ENCODE assay signal across 14 cellular contexts in genomic region chr14:25121342-25122129, GRCh38.
DNase-seq lines count a peak whose midpoint lies in the region; ATAC-seq and TF ChIP-seq lines count a peak whose summit lies in the region.
"Had no signal": no experiment of that assay in that cellular context is flagged by ENCODE, and none has a peak within 500 bp of the region (broad histone marks: within the 10 kb centered on the region; RNA-seq: fewer than 3 reads in every experiment).

No MANE protein-coding gene starts in this region.

- H3K4me1 ChIP-seq in mesendoderm (ENCODE audit: control insufficient read depth, low read depth, low read length) = no peaks in the 10 kb centered on the region
- H3K4me1 ChIP-seq: psoas muscle, uterus had no signal

- no peak overlapping the region for H3K18ac ChIP-seq in mesendoderm (ENCODE audit: low read length)

- H3K4me2 ChIP-seq in mesendoderm (ENCODE audit: low read length) = no peak overlapping the region

- H3K27me3 ChIP-seq in mesendoderm (ENCODE audit: insufficient read depth, low read length, poor library complexity) = no peaks in the 10 kb centered on the region
- H3K27me3 ChIP-seq: uterus had no signal

- no peak overlapping the region for H3K4ac ChIP-seq in mesendoderm (ENCODE audit: low read depth, low read length)

- H2BK15ac ChIP-seq in mesendoderm (replicated peaks; ENCODE audit: low read depth) = no peak overlapping the region

- no peak overlapping the region for H4K8ac ChIP-seq in mesendoderm (ENCODE audit: low read depth, low read length)

- no peak for TF ChIP-seq CTCF in epithelial cell of esophagus (IDR thresholded peaks at IDR 0.05; ENCODE audit: insufficient read depth, low read depth, low read length, missing control alignments)

- H3K36me3 ChIP-seq in mesendoderm (ENCODE audit: control insufficient read depth, insufficient read depth, low read length) = no peaks in the 10 kb centered on the region
- H3K36me3 ChIP-seq: uterus had no signal

- H3K4me3 ChIP-seq in epithelial cell of esophagus (ENCODE audit: low read length) (no peak overlapping the region), mesendoderm (ENCODE audit: low read length) (no peak overlapping the region)
- H3K4me3 ChIP-seq: psoas muscle, uterus had no signal

- no peak overlapping the region for H3K23ac ChIP-seq in mesendoderm (ENCODE audit: low read length)

- no peak overlapping the region for H2BK5ac ChIP-seq in mesendoderm (ENCODE audit: low read length)

- WGBS in mesendoderm (ENCODE audit: extremely low coverage, insufficient coverage, low lambda C conversion rate) = no CpG with 5 or more reads among the region's 3 CpGs

- no peaks in the 10 kb centered on the region for H3K79me1 ChIP-seq in mesendoderm (ENCODE audit: low read length)

- H3K56ac ChIP-seq in mesendoderm (ENCODE audit: low read length) = no peak overlapping the region

- no peak for ATAC-seq in GM18858 (IDR thresholded peaks at IDR 0.05; ENCODE audit: unreplicated experiment)
- ATAC-seq: CD8-positive, alpha-beta T cell had no signal

- in situ Hi-C loops in Caki2 (cut with HindIII; ENCODE audit: low pct_unique_long_range_greater_than_20kb, low sequenced_read_pairs) = no loop called here

- peak; percentile 37 for DNase-seq in Caki2 (ENCODE audit: low read depth)
- peak; percentile 70 for DNase-seq in NCI-H82 (lab: John Stamatoyannopoulos, UW)
- peak; percentile 2 for DNase-seq in epithelial cell of esophagus (ENCODE audit: low read depth)
- peak; percentile 38 for DNase-seq in mesendoderm
- no peak for DNase-seq in cortex of kidney (lab: John Stamatoyannopoulos, UW)
- DNase-seq in middle frontal gyrus (ENCODE audit: extremely low spot score, low spot score) = no peak
- no peak for DNase-seq in activated CD4-positive, alpha-beta T cell treated with anti-CD3 and anti-CD28 coated beads, Interleukin-2, amount 50 U/mL, for 1 hour
- DNase-seq: activated CD4-positive, alpha-beta memory T cell treated with anti-CD3 and anti-CD28 coated beads for 36 hours; activated naive CD8-positive, alpha-beta T cell treated with anti-CD3 and anti-CD28 coated beads for 36 hours; CD8-positive, alpha-beta T cell; NCI-H345; psoas muscle; uterus had no signal

- H3K79me2 ChIP-seq in mesendoderm (ENCODE audit: control insufficient read depth, insufficient read depth, low read length) = no peaks in the 10 kb centered on the region

- no peak overlapping the region for H4K5ac ChIP-seq in mesendoderm (ENCODE audit: low read length)

- no peak overlapping the region for H3K9ac ChIP-seq in mesendoderm (ENCODE audit: low read length)

- no peak overlapping the region for H2BK120ac ChIP-seq in mesendoderm (ENCODE audit: low read depth, low read length)

- no peak overlapping the region for H3K27ac ChIP-seq in mesendoderm (ENCODE audit: low read depth, low read length)
- H3K27ac ChIP-seq: psoas muscle, uterus had no signal

- no peak overlapping the region for H2AK5ac ChIP-seq in mesendoderm (ENCODE audit: low read length)

Comparison
In these comparisons a context has a peak if more than half of its experiments do, and no peak if none do; other contexts are left out.
1. DNase-seq: peak in Caki2 (single experiment), NCI-H82 (single experiment), epithelial cell of esophagus (single experiment) and mesendoderm (single experiment); none in cortex of kidney (single experiment), middle frontal gyrus (single experiment) and activated CD4-positive, alpha-beta T cell treated with anti-CD3 and anti-CD28 coated beads, Interleukin-2, amount 50 U/mL, for 1 hour (single experiment).